ENCODE assay signal across 1 cellular context in the genomic region with DNA sequence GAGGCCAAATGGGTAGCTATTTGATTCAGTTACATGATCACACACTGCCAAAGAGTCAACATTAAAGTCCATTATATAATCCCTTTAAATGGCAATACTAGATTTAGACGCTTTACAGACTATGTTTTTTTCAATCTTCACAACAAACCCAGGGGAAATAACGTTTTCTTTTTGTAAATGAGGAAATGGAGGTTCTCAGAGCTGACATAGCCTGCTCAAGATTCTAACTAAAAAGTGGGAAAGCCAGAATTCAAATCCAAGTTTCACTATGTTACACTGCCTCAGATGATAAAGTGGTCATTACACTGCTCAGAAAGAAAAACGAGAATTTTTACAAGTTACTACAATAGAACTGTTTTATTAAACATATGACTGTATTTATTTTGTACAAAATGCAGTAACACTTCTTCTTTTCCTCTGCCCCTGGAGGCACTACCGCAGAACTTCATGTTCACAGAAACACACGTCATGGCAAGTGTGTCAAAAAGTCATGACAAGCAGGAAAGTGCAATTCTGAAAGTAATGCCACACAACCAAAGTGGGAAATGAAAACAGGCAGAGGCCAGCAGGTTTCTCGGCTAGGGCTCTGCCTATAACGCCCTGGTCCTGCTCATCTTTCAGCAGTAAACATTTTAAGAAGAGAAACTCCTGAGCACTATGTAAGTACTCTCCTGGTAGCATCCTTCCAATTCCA.
TF ChIP-seq lines count a peak whose summit lies in the region.

No MANE protein-coding gene starts in this region.

TF ChIP-seq in GM12878, 131 proteins besides CTCF, POLR2A, EP300 and RAD21 (continued from another document and continues in another):
- no peak for TF ChIP-seq CBX5 (IDR thresholded peaks at IDR 0.05; ENCODE audit: low read depth)
- TF ChIP-seq IKZF2 (IDR thresholded peaks at IDR 0.05), result peak; percentile 93 to 95
- TF ChIP-seq ZNF24 (IDR thresholded peaks at IDR 0.05), result peak; percentile 52; the same call in 1 of the 2 replicates
- no peak for TF ChIP-seq SP1 (IDR thresholded peaks at IDR 0.05; ENCODE audit: low read depth, low read length)
- TF ChIP-seq FOXK2 (IDR thresholded peaks at IDR 0.05), result no peak
- TF ChIP-seq STAT3 (IDR thresholded peaks at IDR 0.05; ENCODE audit: low read depth, low read length), result no peak
- TF ChIP-seq CBFB (IDR thresholded peaks at IDR 0.05; ENCODE audit: low read depth), result peak; percentile 31; the same call in 1 of the 2 replicates
- no peak for TF ChIP-seq TCF7 (IDR thresholded peaks at IDR 0.05; ENCODE audit: borderline replicate concordance)
- TF ChIP-seq CHD4 (IDR thresholded peaks at IDR 0.05), result no peak
- TF ChIP-seq ZNF207 (IDR thresholded peaks at IDR 0.05; ENCODE audit: borderline replicate concordance), result no peak
- TF ChIP-seq JUND (IDR thresholded peaks at IDR 0.05; ENCODE audit: low read depth, low read length), result no peak
- TF ChIP-seq CREM (IDR thresholded peaks at IDR 0.05; ENCODE audit: low read depth), result peak; percentile 85
- no peak for TF ChIP-seq ZNF274 (IDR thresholded peaks at IDR 0.05; ENCODE audit: insufficient read depth, insufficient read length)
- TF ChIP-seq RB1 (IDR thresholded peaks at IDR 0.05; ENCODE audit: borderline replicate concordance), result no peak
- peak; percentile 49; the same call in 1 of the 2 replicates for TF ChIP-seq IRF4 (IDR thresholded peaks at IDR 0.05; ENCODE audit: low read depth, low read length)
- TF ChIP-seq, protein P1, sequence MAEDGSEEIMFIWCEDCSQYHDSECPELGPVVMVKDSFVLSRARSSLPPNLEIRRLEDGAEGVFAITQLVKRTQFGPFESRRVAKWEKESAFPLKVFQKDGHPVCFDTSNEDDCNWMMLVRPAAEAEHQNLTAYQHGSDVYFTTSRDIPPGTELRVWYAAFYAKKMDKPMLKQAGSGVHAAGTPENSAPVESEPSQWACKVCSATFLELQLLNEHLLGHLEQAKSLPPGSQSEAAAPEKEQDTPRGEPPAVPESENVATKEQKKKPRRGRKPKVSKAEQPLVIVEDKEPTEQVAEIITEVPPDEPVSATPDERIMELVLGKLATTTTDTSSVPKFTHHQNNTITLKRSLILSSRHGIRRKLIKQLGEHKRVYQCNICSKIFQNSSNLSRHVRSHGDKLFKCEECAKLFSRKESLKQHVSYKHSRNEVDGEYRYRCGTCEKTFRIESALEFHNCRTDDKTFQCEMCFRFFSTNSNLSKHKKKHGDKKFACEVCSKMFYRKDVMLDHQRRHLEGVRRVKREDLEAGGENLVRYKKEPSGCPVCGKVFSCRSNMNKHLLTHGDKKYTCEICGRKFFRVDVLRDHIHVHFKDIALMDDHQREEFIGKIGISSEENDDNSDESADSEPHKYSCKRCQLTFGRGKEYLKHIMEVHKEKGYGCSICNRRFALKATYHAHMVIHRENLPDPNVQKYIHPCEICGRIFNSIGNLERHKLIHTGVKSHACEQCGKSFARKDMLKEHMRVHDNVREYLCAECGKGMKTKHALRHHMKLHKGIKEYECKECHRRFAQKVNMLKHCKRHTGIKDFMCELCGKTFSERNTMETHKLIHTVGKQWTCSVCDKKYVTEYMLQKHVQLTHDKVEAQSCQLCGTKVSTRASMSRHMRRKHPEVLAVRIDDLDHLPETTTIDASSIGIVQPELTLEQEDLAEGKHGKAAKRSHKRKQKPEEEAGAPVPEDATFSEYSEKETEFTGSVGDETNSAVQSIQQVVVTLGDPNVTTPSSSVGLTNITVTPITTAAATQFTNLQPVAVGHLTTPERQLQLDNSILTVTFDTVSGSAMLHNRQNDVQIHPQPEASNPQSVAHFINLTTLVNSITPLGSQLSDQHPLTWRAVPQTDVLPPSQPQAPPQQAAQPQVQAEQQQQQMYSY (CRISPR knock-in tag; IDR thresholded peaks at IDR 0.05), result no peak
- no peak for TF ChIP-seq RCOR1 (conservative IDR thresholded peaks at IDR 0.05; ENCODE audit: low read depth, low read length)
- no peak for TF ChIP-seq MTA3 (IDR thresholded peaks at IDR 0.05; ENCODE audit: borderline replicate concordance, low read length)
- peak in 1 of 2 experiments; percentile 85; a peak in 2 of 4 replicates for TF ChIP-seq ETV6 (conservative IDR thresholded peaks at IDR 0.05 in 1 of 2, IDR thresholded peaks at IDR 0.05 in 1 of 2; ENCODE audit: borderline replicate concordance in 1 of 2, low read depth in 1 of 2)
- no peak for TF ChIP-seq NRF1 (conservative IDR thresholded peaks at IDR 0.05; ENCODE audit: low read depth, low read length)
- TF ChIP-seq, protein P2, sequence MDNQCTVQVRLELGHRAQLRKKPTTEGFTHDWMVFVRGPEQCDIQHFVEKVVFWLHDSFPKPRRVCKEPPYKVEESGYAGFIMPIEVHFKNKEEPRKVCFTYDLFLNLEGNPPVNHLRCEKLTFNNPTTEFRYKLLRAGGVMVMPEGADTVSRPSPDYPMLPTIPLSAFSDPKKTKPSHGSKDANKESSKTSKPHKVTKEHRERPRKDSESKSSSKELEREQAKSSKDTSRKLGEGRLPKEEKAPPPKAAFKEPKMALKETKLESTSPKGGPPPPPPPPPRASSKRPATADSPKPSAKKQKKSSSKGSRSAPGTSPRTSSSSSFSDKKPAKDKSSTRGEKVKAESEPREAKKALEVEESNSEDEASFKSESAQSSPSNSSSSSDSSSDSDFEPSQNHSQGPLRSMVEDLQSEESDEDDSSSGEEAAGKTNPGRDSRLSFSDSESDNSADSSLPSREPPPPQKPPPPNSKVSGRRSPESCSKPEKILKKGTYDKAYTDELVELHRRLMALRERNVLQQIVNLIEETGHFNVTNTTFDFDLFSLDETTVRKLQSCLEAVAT (IDR thresholded peaks at IDR 0.05), result 0 out of 2 replicates have a peak, but pooled peaks have one; percentile 35
- no peak for TF ChIP-seq CHD1 (IDR thresholded peaks at IDR 0.05; ENCODE audit: low read depth, low read length)
- no peak for TF ChIP-seq BRCA1 (IDR thresholded peaks at IDR 0.05; ENCODE audit: low read depth, low read length)
- peak; percentile 19; the same call in 1 of the 2 replicates for TF ChIP-seq JUNB (IDR thresholded peaks at IDR 0.05)
- TF ChIP-seq, protein P3, sequence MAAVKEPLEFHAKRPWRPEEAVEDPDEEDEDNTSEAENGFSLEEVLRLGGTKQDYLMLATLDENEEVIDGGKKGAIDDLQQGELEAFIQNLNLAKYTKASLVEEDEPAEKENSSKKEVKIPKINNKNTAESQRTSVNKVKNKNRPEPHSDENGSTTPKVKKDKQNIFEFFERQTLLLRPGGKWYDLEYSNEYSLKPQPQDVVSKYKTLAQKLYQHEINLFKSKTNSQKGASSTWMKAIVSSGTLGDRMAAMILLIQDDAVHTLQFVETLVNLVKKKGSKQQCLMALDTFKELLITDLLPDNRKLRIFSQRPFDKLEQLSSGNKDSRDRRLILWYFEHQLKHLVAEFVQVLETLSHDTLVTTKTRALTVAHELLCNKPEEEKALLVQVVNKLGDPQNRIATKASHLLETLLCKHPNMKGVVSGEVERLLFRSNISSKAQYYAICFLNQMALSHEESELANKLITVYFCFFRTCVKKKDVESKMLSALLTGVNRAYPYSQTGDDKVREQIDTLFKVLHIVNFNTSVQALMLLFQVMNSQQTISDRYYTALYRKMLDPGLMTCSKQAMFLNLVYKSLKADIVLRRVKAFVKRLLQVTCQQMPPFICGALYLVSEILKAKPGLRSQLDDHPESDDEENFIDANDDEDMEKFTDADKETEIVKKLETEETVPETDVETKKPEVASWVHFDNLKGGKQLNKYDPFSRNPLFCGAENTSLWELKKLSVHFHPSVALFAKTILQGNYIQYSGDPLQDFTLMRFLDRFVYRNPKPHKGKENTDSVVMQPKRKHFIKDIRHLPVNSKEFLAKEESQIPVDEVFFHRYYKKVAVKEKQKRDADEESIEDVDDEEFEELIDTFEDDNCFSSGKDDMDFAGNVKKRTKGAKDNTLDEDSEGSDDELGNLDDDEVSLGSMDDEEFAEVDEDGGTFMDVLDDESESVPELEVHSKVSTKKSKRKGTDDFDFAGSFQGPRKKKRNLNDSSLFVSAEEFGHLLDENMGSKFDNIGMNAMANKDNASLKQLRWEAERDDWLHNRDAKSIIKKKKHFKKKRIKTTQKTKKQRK (IDR thresholded peaks at IDR 0.05; ENCODE audit: low read depth, low read length), result no peak
- no peak for TF ChIP-seq MYB (IDR thresholded peaks at IDR 0.05; ENCODE audit: borderline replicate concordance, low read depth, low read length)
- TF ChIP-seq, protein P4, sequence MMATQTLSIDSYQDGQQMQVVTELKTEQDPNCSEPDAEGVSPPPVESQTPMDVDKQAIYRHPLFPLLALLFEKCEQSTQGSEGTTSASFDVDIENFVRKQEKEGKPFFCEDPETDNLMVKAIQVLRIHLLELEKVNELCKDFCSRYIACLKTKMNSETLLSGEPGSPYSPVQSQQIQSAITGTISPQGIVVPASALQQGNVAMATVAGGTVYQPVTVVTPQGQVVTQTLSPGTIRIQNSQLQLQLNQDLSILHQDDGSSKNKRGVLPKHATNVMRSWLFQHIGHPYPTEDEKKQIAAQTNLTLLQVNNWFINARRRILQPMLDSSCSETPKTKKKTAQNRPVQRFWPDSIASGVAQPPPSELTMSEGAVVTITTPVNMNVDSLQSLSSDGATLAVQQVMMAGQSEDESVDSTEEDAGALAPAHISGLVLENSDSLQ (IDR thresholded peaks at IDR 0.05), result peak; percentile 64
- TF ChIP-seq, protein P5, sequence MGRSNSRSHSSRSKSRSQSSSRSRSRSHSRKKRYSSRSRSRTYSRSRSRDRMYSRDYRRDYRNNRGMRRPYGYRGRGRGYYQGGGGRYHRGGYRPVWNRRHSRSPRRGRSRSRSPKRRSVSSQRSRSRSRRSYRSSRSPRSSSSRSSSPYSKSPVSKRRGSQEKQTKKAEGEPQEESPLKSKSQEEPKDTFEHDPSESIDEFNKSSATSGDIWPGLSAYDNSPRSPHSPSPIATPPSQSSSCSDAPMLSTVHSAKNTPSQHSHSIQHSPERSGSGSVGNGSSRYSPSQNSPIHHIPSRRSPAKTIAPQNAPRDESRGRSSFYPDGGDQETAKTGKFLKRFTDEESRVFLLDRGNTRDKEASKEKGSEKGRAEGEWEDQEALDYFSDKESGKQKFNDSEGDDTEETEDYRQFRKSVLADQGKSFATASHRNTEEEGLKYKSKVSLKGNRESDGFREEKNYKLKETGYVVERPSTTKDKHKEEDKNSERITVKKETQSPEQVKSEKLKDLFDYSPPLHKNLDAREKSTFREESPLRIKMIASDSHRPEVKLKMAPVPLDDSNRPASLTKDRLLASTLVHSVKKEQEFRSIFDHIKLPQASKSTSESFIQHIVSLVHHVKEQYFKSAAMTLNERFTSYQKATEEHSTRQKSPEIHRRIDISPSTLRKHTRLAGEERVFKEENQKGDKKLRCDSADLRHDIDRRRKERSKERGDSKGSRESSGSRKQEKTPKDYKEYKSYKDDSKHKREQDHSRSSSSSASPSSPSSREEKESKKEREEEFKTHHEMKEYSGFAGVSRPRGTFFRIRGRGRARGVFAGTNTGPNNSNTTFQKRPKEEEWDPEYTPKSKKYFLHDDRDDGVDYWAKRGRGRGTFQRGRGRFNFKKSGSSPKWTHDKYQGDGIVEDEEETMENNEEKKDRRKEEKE (IDR thresholded peaks at IDR 0.05), result no peak
- TF ChIP-seq DPF2 (IDR thresholded peaks at IDR 0.05), result peak; percentile 88; the same call in 1 of the 2 replicates
- TF ChIP-seq, protein P6, sequence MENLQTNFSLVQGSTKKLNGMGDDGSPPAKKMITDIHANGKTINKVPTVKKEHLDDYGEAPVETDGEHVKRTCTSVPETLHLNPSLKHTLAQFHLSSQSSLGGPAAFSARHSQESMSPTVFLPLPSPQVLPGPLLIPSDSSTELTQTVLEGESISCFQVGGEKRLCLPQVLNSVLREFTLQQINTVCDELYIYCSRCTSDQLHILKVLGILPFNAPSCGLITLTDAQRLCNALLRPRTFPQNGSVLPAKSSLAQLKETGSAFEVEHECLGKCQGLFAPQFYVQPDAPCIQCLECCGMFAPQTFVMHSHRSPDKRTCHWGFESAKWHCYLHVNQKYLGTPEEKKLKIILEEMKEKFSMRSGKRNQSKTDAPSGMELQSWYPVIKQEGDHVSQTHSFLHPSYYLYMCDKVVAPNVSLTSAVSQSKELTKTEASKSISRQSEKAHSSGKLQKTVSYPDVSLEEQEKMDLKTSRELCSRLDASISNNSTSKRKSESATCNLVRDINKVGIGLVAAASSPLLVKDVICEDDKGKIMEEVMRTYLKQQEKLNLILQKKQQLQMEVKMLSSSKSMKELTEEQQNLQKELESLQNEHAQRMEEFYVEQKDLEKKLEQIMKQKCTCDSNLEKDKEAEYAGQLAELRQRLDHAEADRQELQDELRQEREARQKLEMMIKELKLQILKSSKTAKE (IDR thresholded peaks at IDR 0.05; ENCODE audit: low read depth, poor library complexity, severe bottlenecking), result peak; percentile 56
- TF ChIP-seq TAF1 (IDR thresholded peaks at IDR 0.05; ENCODE audit: borderline replicate concordance, low read depth, low read length), result no peak
- TF ChIP-seq, protein P7, sequence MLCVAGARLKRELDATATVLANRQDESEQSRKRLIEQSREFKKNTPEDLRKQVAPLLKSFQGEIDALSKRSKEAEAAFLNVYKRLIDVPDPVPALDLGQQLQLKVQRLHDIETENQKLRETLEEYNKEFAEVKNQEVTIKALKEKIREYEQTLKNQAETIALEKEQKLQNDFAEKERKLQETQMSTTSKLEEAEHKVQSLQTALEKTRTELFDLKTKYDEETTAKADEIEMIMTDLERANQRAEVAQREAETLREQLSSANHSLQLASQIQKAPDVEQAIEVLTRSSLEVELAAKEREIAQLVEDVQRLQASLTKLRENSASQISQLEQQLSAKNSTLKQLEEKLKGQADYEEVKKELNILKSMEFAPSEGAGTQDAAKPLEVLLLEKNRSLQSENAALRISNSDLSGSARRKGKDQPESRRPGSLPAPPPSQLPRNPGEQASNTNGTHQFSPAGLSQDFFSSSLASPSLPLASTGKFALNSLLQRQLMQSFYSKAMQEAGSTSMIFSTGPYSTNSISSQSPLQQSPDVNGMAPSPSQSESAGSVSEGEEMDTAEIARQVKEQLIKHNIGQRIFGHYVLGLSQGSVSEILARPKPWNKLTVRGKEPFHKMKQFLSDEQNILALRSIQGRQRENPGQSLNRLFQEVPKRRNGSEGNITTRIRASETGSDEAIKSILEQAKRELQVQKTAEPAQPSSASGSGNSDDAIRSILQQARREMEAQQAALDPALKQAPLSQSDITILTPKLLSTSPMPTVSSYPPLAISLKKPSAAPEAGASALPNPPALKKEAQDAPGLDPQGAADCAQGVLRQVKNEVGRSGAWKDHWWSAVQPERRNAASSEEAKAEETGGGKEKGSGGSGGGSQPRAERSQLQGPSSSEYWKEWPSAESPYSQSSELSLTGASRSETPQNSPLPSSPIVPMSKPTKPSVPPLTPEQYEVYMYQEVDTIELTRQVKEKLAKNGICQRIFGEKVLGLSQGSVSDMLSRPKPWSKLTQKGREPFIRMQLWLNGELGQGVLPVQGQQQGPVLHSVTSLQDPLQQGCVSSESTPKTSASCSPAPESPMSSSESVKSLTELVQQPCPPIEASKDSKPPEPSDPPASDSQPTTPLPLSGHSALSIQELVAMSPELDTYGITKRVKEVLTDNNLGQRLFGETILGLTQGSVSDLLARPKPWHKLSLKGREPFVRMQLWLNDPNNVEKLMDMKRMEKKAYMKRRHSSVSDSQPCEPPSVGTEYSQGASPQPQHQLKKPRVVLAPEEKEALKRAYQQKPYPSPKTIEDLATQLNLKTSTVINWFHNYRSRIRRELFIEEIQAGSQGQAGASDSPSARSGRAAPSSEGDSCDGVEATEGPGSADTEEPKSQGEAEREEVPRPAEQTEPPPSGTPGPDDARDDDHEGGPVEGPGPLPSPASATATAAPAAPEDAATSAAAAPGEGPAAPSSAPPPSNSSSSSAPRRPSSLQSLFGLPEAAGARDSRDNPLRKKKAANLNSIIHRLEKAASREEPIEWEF (IDR thresholded peaks at IDR 0.05; ENCODE audit: insufficient replicate concordance, low read depth, low read length), result no peak
- TF ChIP-seq ATF7 (IDR thresholded peaks at IDR 0.05; ENCODE audit: low read depth), result peak; percentile 94
- peak; percentile 33 for TF ChIP-seq NFIC (IDR thresholded peaks at IDR 0.05; ENCODE audit: low read depth, low read length)
